ENCODE assay signal across 11 cellular contexts in the genomic region with DNA sequence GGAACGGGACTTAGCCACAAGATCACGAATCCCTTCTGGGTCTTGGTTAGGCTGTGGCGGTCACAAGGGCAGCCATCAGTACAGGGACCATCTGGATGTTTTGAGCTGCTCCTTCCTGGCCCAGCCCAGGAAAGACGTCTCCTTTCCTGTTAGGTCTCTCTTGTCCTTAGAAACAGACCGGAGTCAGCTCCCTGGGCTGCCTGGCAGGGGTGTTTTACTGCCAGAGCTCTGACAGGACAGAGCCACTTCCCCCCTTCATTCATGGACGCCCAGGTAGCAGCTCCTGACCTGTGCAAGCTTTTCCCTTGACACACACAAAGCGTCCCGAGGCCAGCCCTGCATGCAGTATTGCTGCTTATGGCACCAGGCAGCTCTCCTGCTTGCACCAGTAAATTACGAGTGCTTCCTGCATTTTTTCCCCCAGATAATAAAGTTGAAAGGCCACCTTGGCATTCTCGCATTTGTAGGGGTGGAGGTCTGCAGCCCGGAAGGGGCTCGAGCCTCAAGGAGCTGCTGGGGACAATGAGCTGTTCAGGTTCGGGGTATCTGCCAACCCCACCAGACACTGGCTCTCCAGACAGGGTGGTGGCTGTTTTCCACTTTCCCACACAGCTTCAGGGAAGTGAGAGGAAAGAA.
A peak's percentile ranks its signal among the peaks of the same experiment; 100 is the strongest.
DNase-seq lines count a peak whose midpoint lies in the region; ATAC-seq lines count a peak whose summit lies in the region.
"Had no signal": no experiment of that assay in that cellular context is flagged by ENCODE, and none has a peak within 500 bp of the region (broad histone marks: within the 10 kb centered on the region; RNA-seq: fewer than 3 reads in every experiment).

No MANE protein-coding gene starts in this region.

- POLR2A ChIA-PET in CD4-positive, alpha-beta memory T cell (lab: Charles Lee; ENCODE audit: partially characterized antibody) = interaction anchor here (1.4 to 4.3 kb wide), 3 partner anchors 9 to 13 kb away, joined by 3 to 15 read pairs (median 13); no protein-coding TSS in a partner anchor
- POLR2A ChIA-PET in naive thymus-derived CD4-positive, alpha-beta T cell (lab: Charles Lee) = interaction anchor here (1.0 to 5.6 kb wide), 4 partner anchors 11 to 29 kb away, joined by 3 to 29 read pairs (median 4); no protein-coding TSS in a partner anchor

- no peaks in the 10 kb centered on the region for H3K27me3 Mint-ChIP-seq in CD4-positive, alpha-beta memory T cell
- no peaks in the 10 kb centered on the region for H3K27me3 Mint-ChIP-seq in naive thymus-derived CD4-positive, alpha-beta T cell

- no peak overlapping the region for H3K4me3 ChIP-seq in CD4-positive, alpha-beta memory T cell (ENCODE audit: low read length in 2 of 2)
- no peak overlapping the region for H3K4me3 ChIP-seq in naive thymus-derived CD4-positive, alpha-beta T cell (ENCODE audit: low read length)

- CTCF ChIA-PET in CD4-positive, alpha-beta memory T cell (lab: Charles Lee; ENCODE audit: partially characterized antibody) = interaction anchor here (1.1 to 2.6 kb wide), 3 partner anchors 9 to 26 kb away, joined by 3 to 15 read pairs (median 3); no protein-coding TSS in a partner anchor
- CTCF ChIA-PET in naive thymus-derived CD4-positive, alpha-beta T cell (lab: Charles Lee) = interaction anchor here (0.5 to 1.6 kb wide), 4 partner anchors 9 to 151 kb away, joined by 3 to 6 read pairs (median 5); no protein-coding TSS in a partner anchor

- peaks cover 21 to 47% (median 30%) of the 10 kb centered on the region in 4 donors for H3K4me1 Mint-ChIP-seq in CD4-positive, alpha-beta memory T cell
- peaks cover 8 to 71% (median 49%) of the 10 kb centered on the region in 7 donors for H3K4me1 Mint-ChIP-seq in naive thymus-derived CD4-positive, alpha-beta T cell

- DNase-seq in CD4-positive, alpha-beta memory T cell = no peak
- DNase-seq in NCI-H69 (lab: John Stamatoyannopoulos, UW) (peak; percentile 62), left cardiac atrium (no peak), Ammon's horn (ENCODE audit: low spot score) (no peak), NOMO-1 (lab: John Stamatoyannopoulos, UW; ENCODE audit: unreplicated experiment in 2 of 2) (no peak), KBM-7 (no peak)
- DNase-seq in naive thymus-derived CD4-positive, alpha-beta T cell = no peak
- DNase-seq: NCI-H2029; stimulated activated naive CD8-positive, alpha-beta T cell treated with anti-CD3 and anti-CD28 coated beads, Interleukin-15, Interleukin-2, amounts not matched to agents 100 U/mL and 50 U/mL, for 24 hours had no signal

- no peaks in the 10 kb centered on the region for H3K9me3 Mint-ChIP-seq in CD4-positive, alpha-beta memory T cell
- H3K9me3 Mint-ChIP-seq in naive thymus-derived CD4-positive, alpha-beta T cell = no peaks in the 10 kb centered on the region

- no peaks in the 10 kb centered on the region for H3K27me3 ChIP-seq in CD4-positive, alpha-beta memory T cell (ENCODE audit: insufficient read depth, low read length)
- H3K27me3 ChIP-seq in naive thymus-derived CD4-positive, alpha-beta T cell (ENCODE audit: control insufficient read depth in 2 of 2, insufficient read depth in 2 of 2, low read length in 2 of 2) = no peaks in the 10 kb centered on the region
- H3K27me3 ChIP-seq: BE2C had no signal

- peak overlapping the region in 4 of 7 donors; percentile 12 to 81 (median 42) for H3K27ac Mint-ChIP-seq in CD4-positive, alpha-beta memory T cell
- peak overlapping the region in 8 of 9 donors; percentile 65 to 88 (median 74) for H3K27ac Mint-ChIP-seq in naive thymus-derived CD4-positive, alpha-beta T cell

- peak; percentile 41 to 47 for ATAC-seq in left cardiac atrium
- ATAC-seq in naive thymus-derived CD4-positive, alpha-beta T cell = no peak
- no peak for ATAC-seq in HG02678 (IDR thresholded peaks at IDR 0.05; ENCODE audit: unreplicated experiment)
- ATAC-seq: stimulated activated naive CD8-positive, alpha-beta T cell treated with anti-CD3 and anti-CD28 coated beads, Interleukin-15, Interleukin-2, amounts not matched to agents 100 U/mL and 50 U/mL, for 24 hours had no signal

- in situ Hi-C loops in KBM-7 (cut with MboI; ENCODE audit: low pct_unique_long_range_greater_than_20kb, low sequenced_read_pairs) = no loop called here

- intact Hi-C loops in CD4-positive, alpha-beta memory T cell (cut with micrococcal nuclease) = no loop called here
- intact Hi-C loops in left cardiac atrium (cut with DNase I) = no loop called here
- intact Hi-C loops in naive thymus-derived CD4-positive, alpha-beta T cell (cut with micrococcal nuclease) = no loop called here

- peak overlapping the region; percentile 0 for H3K27ac ChIP-seq in CD4-positive, alpha-beta memory T cell (ENCODE audit: low read depth, low read length)
- peak overlapping the region; percentile 50 for H3K27ac ChIP-seq in naive thymus-derived CD4-positive, alpha-beta T cell (ENCODE audit: low read depth, low read length)

- H3K4me3 Mint-ChIP-seq in CD4-positive, alpha-beta memory T cell = no peak overlapping the region
- H3K4me3 Mint-ChIP-seq in naive thymus-derived CD4-positive, alpha-beta T cell = no peak overlapping the region

- H3K4me1 ChIP-seq in CD4-positive, alpha-beta memory T cell (ENCODE audit: insufficient read depth, low read length) = peaks cover 6% of the 10 kb centered on the region
- peaks cover 0 to 6% of the 10 kb centered on the region in 2 donors for H3K4me1 ChIP-seq in naive thymus-derived CD4-positive, alpha-beta T cell (ENCODE audit: control insufficient read depth in 2 of 2, insufficient read depth in 2 of 2, low read length in 2 of 2)

- H3K9me3 ChIP-seq in CD4-positive, alpha-beta memory T cell (ENCODE audit: control insufficient read depth in 1 of 2, low read length in 2 of 2) = no peaks in the 10 kb centered on the region
- no peaks in the 10 kb centered on the region for H3K9me3 ChIP-seq in naive thymus-derived CD4-positive, alpha-beta T cell (ENCODE audit: control insufficient read depth in 2 of 3, low read length in 3 of 3)
- H3K9me3 ChIP-seq: BE2C had no signal

- H3K36me3 Mint-ChIP-seq in CD4-positive, alpha-beta memory T cell = peaks cover 6 to 40% of the 10 kb centered on the region in 2 donors
- peaks cover 0 to 30% (median 8%) of the 10 kb centered on the region in 5 donors for H3K36me3 Mint-ChIP-seq in naive thymus-derived CD4-positive, alpha-beta T cell

- H3K36me3 ChIP-seq in CD4-positive, alpha-beta memory T cell (ENCODE audit: insufficient read depth, low read length) = peaks cover 22% of the 10 kb centered on the region
- peaks cover 0 to 27% (median 0%) of the 10 kb centered on the region in 3 experiments for H3K36me3 ChIP-seq in naive thymus-derived CD4-positive, alpha-beta T cell (ENCODE audit: control insufficient read depth in 2 of 3, insufficient read depth in 3 of 3, low read length in 3 of 3)
- H3K36me3 ChIP-seq: BE2C had no signal

Comparison
In these comparisons a context has a peak if more than half of its experiments do, and no peak if none do; other contexts are left out.
1. ATAC-seq: peak in left cardiac atrium (2 of 2); none in naive thymus-derived CD4-positive, alpha-beta T cell (single experiment) and HG02678 (single experiment).